ENCODE assay signal across 8 cellular contexts in the genomic region with DNA sequence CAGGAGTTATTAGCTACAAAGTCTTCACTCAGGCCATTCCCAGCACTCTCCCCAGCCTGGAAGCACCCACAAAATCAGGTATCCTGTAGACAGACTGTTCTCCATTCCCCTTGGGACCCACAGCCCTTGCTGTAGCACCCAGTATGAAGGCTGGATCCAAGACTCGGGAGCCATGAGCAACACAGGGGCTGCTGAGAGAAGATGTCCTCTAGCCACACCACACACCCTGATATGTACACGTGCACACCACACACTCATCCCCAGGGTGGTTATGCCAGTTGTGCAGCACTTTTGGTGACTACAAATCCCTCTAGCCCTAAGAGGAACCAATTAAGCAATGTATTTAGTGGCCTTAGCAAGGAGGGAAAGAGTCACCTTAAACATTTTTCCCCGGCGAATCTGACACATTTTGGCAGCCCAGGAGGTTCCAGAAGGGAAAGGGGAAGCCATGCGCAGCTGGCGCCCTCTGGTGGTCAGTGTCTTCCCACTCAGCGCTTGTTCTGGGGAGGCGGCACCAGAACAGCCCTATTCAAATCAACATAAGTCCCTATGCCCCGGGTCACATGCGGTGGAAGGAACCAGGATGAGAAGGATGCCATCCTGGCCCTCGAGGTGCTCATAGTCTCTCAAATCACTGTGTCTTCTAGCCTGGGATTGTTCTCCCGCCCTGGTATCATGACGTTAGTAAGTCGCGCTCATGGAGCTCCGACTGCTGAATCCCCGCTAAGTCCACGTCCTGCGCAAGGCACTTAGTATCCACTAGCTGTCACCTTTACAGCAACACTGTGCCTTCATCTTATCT.
DNase-seq lines count a peak whose midpoint lies in the region; ATAC-seq and TF ChIP-seq lines count a peak whose summit lies in the region.

No MANE protein-coding gene starts in this region.

- H2AFZ ChIP-seq in PC-9 (0 out of 2 replicates have a peak overlapping the region, but pooled peaks have one; percentile 48), neural progenitor cell (replicated peaks) (peak overlapping the region; percentile 86)

- POLR2A ChIA-PET in PC-9 (lab: Charles Lee; ENCODE audit: unreplicated experiment): interaction anchor here (0.5 to 0.6 kb wide), 2 partner anchors 544 to 1956 kb away, joined by 13 to 16 read pairs; no protein-coding TSS in a partner anchor

- TF ChIP-seq CTCF in PC-9 (conservative IDR thresholded peaks at IDR 0.05) (peak; percentile 91), fibroblast of pulmonary artery (IDR thresholded peaks at IDR 0.05; ENCODE audit: low read length, missing control alignments) (peak; percentile 98), neural progenitor cell (IDR thresholded peaks at IDR 0.05) (peak; percentile 96)

- H3K36me3 ChIP-seq in HUES6 (ENCODE audit: control insufficient read depth, insufficient read depth, low read length) (no peaks in the 10 kb centered on the region), PC-9 (ENCODE audit: low read depth) (no peaks in the 10 kb centered on the region), neural progenitor cell (no peaks in the 10 kb centered on the region)

- intact Hi-C loops in PC-9 (cut with micrococcal nuclease; ENCODE audit: unreplicated experiment): loop anchor here (1.0 to 5.0 kb wide), 5 partner anchors 32 to 439 kb away; partner anchors contain the start of gene CGRRF1

- H3K4me3 Mint-ChIP-seq in activated T-cell treated with anti-CD3 and anti-CD28 coated beads, Interleukin-2, amount 50 U/mL, for 72 hours: no peak overlapping the region
- H3K4me3 Mint-ChIP-seq in neural progenitor cell: peak overlapping the region; percentile 56

- DNase-seq in Ammon's horn (ENCODE audit: low spot score) (peak; percentile 87), PC-9 (peak; percentile 66 to 81), fibroblast of pulmonary artery (ENCODE audit: low read depth) (peak; percentile 85), neural progenitor cell (ENCODE audit: low spot score) (peak; percentile 93)
- peak; percentile 78 to 83 for DNase-seq in activated T-cell treated with anti-CD3 and anti-CD28 coated beads, Interleukin-2, amount 50 U/mL, for 72 hours
- peak; percentile 87 for DNase-seq in stimulated activated naive CD8-positive, alpha-beta T cell treated with anti-CD3 and anti-CD28 coated beads, Interleukin-15, Interleukin-2, amounts not matched to agents 100 U/mL and 50 U/mL, for 24 hours

- H4K20me1 ChIP-seq in PC-9 (ENCODE audit: insufficient read depth) (no peaks in the 10 kb centered on the region), neural progenitor cell (ENCODE audit: low read depth) (no peaks in the 10 kb centered on the region)

- peak overlapping the region; percentile 43 for H3K4me3 ChIP-seq in HUES6 (ENCODE audit: low read depth, low read length)
- no peak overlapping the region; the same call in 1 of the 2 replicates for H3K4me3 ChIP-seq in PC-9
- H3K4me3 ChIP-seq in fibroblast of pulmonary artery (replicated peaks; ENCODE audit: low read depth, low read length): no peak overlapping the region
- H3K4me3 ChIP-seq in neural progenitor cell: peak overlapping the region; percentile 25

- H3K4me2 ChIP-seq in PC-9 (peak overlapping the region; percentile 64), neural progenitor cell (peak overlapping the region; percentile 57)

- no peak overlapping the region for H3K27ac ChIP-seq in HUES6 (ENCODE audit: low read depth, low read length)
- H3K27ac ChIP-seq in PC-9: no peak overlapping the region
- H3K27ac ChIP-seq in neural progenitor cell: no peak overlapping the region

- H3K9me3 ChIP-seq in HUES6 (ENCODE audit: control insufficient read depth, insufficient read depth, low read depth, low read length): no peaks in the 10 kb centered on the region
- H3K9me3 ChIP-seq in PC-9 (ENCODE audit: insufficient read depth, low read depth): no peaks in the 10 kb centered on the region
- H3K9me3 ChIP-seq in neural progenitor cell (ENCODE audit: low read depth): no peaks in the 10 kb centered on the region

- no peaks in the 10 kb centered on the region for H3K9me3 Mint-ChIP-seq in activated T-cell treated with anti-CD3 and anti-CD28 coated beads, Interleukin-2, amount 50 U/mL, for 72 hours
- H3K9me3 Mint-ChIP-seq in neural progenitor cell: peaks cover 5% of the 10 kb centered on the region

- H3K27ac Mint-ChIP-seq in activated T-cell treated with anti-CD3 and anti-CD28 coated beads, Interleukin-2, amount 50 U/mL, for 72 hours: no peak overlapping the region
- no peak overlapping the region for H3K27ac Mint-ChIP-seq in neural progenitor cell

- peaks cover 16% of the 10 kb centered on the region for H3K4me1 Mint-ChIP-seq in activated T-cell treated with anti-CD3 and anti-CD28 coated beads, Interleukin-2, amount 50 U/mL, for 72 hours (ENCODE audit: low read depth)
- H3K4me1 Mint-ChIP-seq in neural progenitor cell: peaks cover 14% of the 10 kb centered on the region

- no TSS peak for BruUV-seq in PC-9 (replicated peaks; lab: Mats Ljungman, UMichigan)

- no peaks in the 10 kb centered on the region for H3K36me3 Mint-ChIP-seq in activated T-cell treated with anti-CD3 and anti-CD28 coated beads, Interleukin-2, amount 50 U/mL, for 72 hours (ENCODE audit: insufficient read depth in 2 of 2)
- H3K36me3 Mint-ChIP-seq in neural progenitor cell: no peaks in the 10 kb centered on the region

- peak; percentile 70 for ATAC-seq in GM19023 (IDR thresholded peaks at IDR 0.05; ENCODE audit: unreplicated experiment)
- ATAC-seq in activated T-cell treated with anti-CD3 and anti-CD28 coated beads, Interleukin-2, amount 50 U/mL, for 72 hours (replicated peaks in 1 of 2): peak; percentile 84 to 86
- ATAC-seq in stimulated activated naive CD8-positive, alpha-beta T cell treated with anti-CD3 and anti-CD28 coated beads, Interleukin-15, Interleukin-2, amounts not matched to agents 100 U/mL and 50 U/mL, for 24 hours: peak; percentile 89

- H3F3A ChIP-seq in PC-9 (ENCODE audit: insufficient read depth, low read depth) (no peaks in the 10 kb centered on the region), neural progenitor cell (ENCODE audit: low read depth) (no peaks in the 10 kb centered on the region)

- H3K79me2 ChIP-seq in PC-9 (ENCODE audit: low read depth) (no peaks in the 10 kb centered on the region), neural progenitor cell (ENCODE audit: low read depth) (no peaks in the 10 kb centered on the region)

- H3K9me2 ChIP-seq in PC-9 (ENCODE audit: insufficient read depth): no peaks in the 10 kb centered on the region

- CTCF ChIA-PET in PC-9 (lab: Charles Lee): interaction anchor here (0.7 to 1.7 kb wide), 2 partner anchors 12 to 80 kb away, joined by 3 to 5 read pairs; no protein-coding TSS in a partner anchor

- peaks cover 35% of the 10 kb centered on the region for H3K27me3 Mint-ChIP-seq in activated T-cell treated with anti-CD3 and anti-CD28 coated beads, Interleukin-2, amount 50 U/mL, for 72 hours (ENCODE audit: low read depth)
- H3K27me3 Mint-ChIP-seq in neural progenitor cell (ENCODE audit: insufficient read depth, low read depth): peaks cover 16% of the 10 kb centered on the region

- H3K27me3 ChIP-seq in HUES6 (ENCODE audit: control insufficient read depth, insufficient read depth, low read length) (peaks cover 25% of the 10 kb centered on the region), PC-9 (ENCODE audit: insufficient read depth, low read depth) (no peaks in the 10 kb centered on the region), neural progenitor cell (peaks cover 30% of the 10 kb centered on the region)

- H3K9ac ChIP-seq in HUES6 (ENCODE audit: low read length): no peak overlapping the region
- H3K9ac ChIP-seq in neural progenitor cell: no peak overlapping the region

- H3K4me1 ChIP-seq in HUES6 (ENCODE audit: control insufficient read depth, insufficient read depth, low read length): peaks cover 22% of the 10 kb centered on the region
- H3K4me1 ChIP-seq in PC-9 (replicated peaks; ENCODE audit: insufficient read depth): 0 out of 2 replicates have a peak, but pooled peaks cover 4% of the 10 kb centered on the region
- H3K4me1 ChIP-seq in neural progenitor cell: no peaks in the 10 kb centered on the region

Comparison
In these comparisons a context has a peak if more than half of its experiments do, and no peak if none do; other contexts are left out.
1. H3K4me3 ChIP-seq: peak in HUES6 (single experiment) and neural progenitor cell (single experiment); none in PC-9 (single experiment) and fibroblast of pulmonary artery (single experiment).
2. Peak in every context shown above with its lines, with median percentiles within 50 percentile points of each other: DNase-seq, ATAC-seq and CTCF ChIP-seq.